ENCODE assay signal across 11 cellular contexts in genomic region chr4:88859191-88859812, GRCh38.
A peak's percentile ranks its signal among the peaks of the same experiment; 100 is the strongest.
DNase-seq lines count a peak whose midpoint lies in the region; ATAC-seq and TF ChIP-seq lines count a peak whose summit lies in the region.
"Had no signal": no experiment of that assay in that cellular context is flagged by ENCODE, and none has a peak within 500 bp of the region (broad histone marks: within the 10 kb centered on the region; RNA-seq: fewer than 3 reads in every experiment).

No MANE protein-coding gene starts in this region.

- H3K27ac Mint-ChIP-seq in naive thymus-derived CD4-positive, alpha-beta T cell: peak overlapping the region in 2 of 9 donors; percentile 6 to 9
- H3K27ac Mint-ChIP-seq: activated CD8-positive, alpha-beta memory T cell treated with anti-CD3 and anti-CD28 coated beads, Interleukin-2, amount 10 ng/mL, durations not matched to agents 7 days and 5 days had no signal

- H3K4ac ChIP-seq in trophoblast cell (ENCODE audit: low read depth, low read length): no peak overlapping the region

- no peak overlapping the region for H2BK12ac ChIP-seq in trophoblast cell (ENCODE audit: low read length)

- H3K4me1 ChIP-seq in MM.1S (ENCODE audit: low read length): peaks cover 16% of the 10 kb centered on the region
- no peaks in the 10 kb centered on the region for H3K4me1 ChIP-seq in naive thymus-derived CD4-positive, alpha-beta T cell (ENCODE audit: control insufficient read depth in 2 of 2, insufficient read depth in 2 of 2, low read length in 2 of 2)
- peaks cover 6 to 28% (median 10%) of the 10 kb centered on the region in 3 donors for H3K4me1 ChIP-seq in gastroesophageal sphincter
- no peaks in the 10 kb centered on the region for H3K4me1 ChIP-seq in trophoblast cell (ENCODE audit: control insufficient read depth in 1 of 2, insufficient read depth in 2 of 2, low read length in 2 of 2)
- no peaks in the 10 kb centered on the region for H3K4me1 ChIP-seq in GM23248 (ENCODE audit: insufficient read depth)

- H3K18ac ChIP-seq in trophoblast cell (ENCODE audit: low read length): no peak overlapping the region

- no peak overlapping the region for H2AK5ac ChIP-seq in trophoblast cell (ENCODE audit: low read length)

- H3K4me3 ChIP-seq in MM.1S (ENCODE audit: low read length) (no peak overlapping the region), gastroesophageal sphincter (no peak overlapping the region), trophoblast cell (ENCODE audit: low read depth, low read length) (no peak overlapping the region), GM23248 (no peak overlapping the region)
- H3K4me3 ChIP-seq in naive thymus-derived CD4-positive, alpha-beta T cell (ENCODE audit: low read length): no peak overlapping the region
- H3K4me3 ChIP-seq: MG63 had no signal

- H3K27me3 ChIP-seq in MM.1S (replicated peaks; ENCODE audit: insufficient read depth, low read length) (no peaks in the 10 kb centered on the region), gastroesophageal sphincter (no peaks in the 10 kb centered on the region), trophoblast cell (ENCODE audit: insufficient read depth, low read length) (no peaks in the 10 kb centered on the region), GM23248 (replicated peaks; ENCODE audit: insufficient read depth) (no peaks in the 10 kb centered on the region)
- no peaks in the 10 kb centered on the region for H3K27me3 ChIP-seq in naive thymus-derived CD4-positive, alpha-beta T cell (ENCODE audit: control insufficient read depth in 2 of 2, insufficient read depth in 2 of 2, low read length in 2 of 2)
- H3K27me3 ChIP-seq: MG63 had no signal

- no peak for TF ChIP-seq EP300 in gastroesophageal sphincter (IDR thresholded peaks at IDR 0.05)

- ATAC-seq in GM18873 (IDR thresholded peaks at IDR 0.05; ENCODE audit: low FRiP score, unreplicated experiment) (peak; percentile 15), HG02588 (IDR thresholded peaks at IDR 0.05; ENCODE audit: unreplicated experiment) (peak; percentile 15), gastroesophageal sphincter (no peak)
- ATAC-seq in naive thymus-derived CD4-positive, alpha-beta T cell: peak; percentile 40
- ATAC-seq: activated CD8-positive, alpha-beta memory T cell treated with anti-CD3 and anti-CD28 coated beads, Interleukin-2, amount 10 ng/mL, durations not matched to agents 7 days and 5 days had no signal

- no peak overlapping the region for H3K4me3 Mint-ChIP-seq in naive thymus-derived CD4-positive, alpha-beta T cell
- H3K4me3 Mint-ChIP-seq: activated CD8-positive, alpha-beta memory T cell treated with anti-CD3 and anti-CD28 coated beads, Interleukin-2, amount 10 ng/mL, durations not matched to agents 7 days and 5 days had no signal

- no peaks in the 10 kb centered on the region for H3K36me3 Mint-ChIP-seq in naive thymus-derived CD4-positive, alpha-beta T cell
- H3K36me3 Mint-ChIP-seq: activated CD8-positive, alpha-beta memory T cell treated with anti-CD3 and anti-CD28 coated beads, Interleukin-2, amount 10 ng/mL, durations not matched to agents 7 days and 5 days had no signal

- H4K8ac ChIP-seq in trophoblast cell (ENCODE audit: low read depth, low read length): no peak overlapping the region

- WGBS in gastroesophageal sphincter (ENCODE audit: low coverage in 1 of 2), 2 donors: 63 to 83% methylated on average over 3 of the region's 3 CpGs
- WGBS in trophoblast cell (ENCODE audit: extremely low coverage, insufficient coverage, insufficient read length): no CpG with 5 or more reads among the region's 3 CpGs
- WGBS in GM23248 (ENCODE audit: low coverage in 1 of 2, low lambda C conversion rate in 2 of 2, missing lambda C conversion rate in 2 of 2), 2 experiments: 76 to 86% methylated on average over 3 of the region's 3 CpGs

- intact Hi-C loops in naive thymus-derived CD4-positive, alpha-beta T cell (cut with micrococcal nuclease): no loop called here

- peaks cover 6% of the 10 kb centered on the region; the same call in 1 of the 2 replicates for H3F3A ChIP-seq in MM.1S (ENCODE audit: insufficient read depth, low read length)
- H3F3A ChIP-seq in GM23248 (ENCODE audit: insufficient read depth): no peaks in the 10 kb centered on the region

- POLR2A ChIA-PET in naive thymus-derived CD4-positive, alpha-beta T cell (lab: Charles Lee): no interaction called here

- H3K4me2 ChIP-seq in MM.1S (ENCODE audit: low read depth, low read length) (peak overlapping the region; percentile 28; the same call in 1 of the 2 replicates), trophoblast cell (ENCODE audit: low read length) (no peak overlapping the region), GM23248 (ENCODE audit: unreplicated experiment) (no peak overlapping the region)

- CTCF ChIA-PET in naive thymus-derived CD4-positive, alpha-beta T cell (lab: Charles Lee): interaction anchor here (1.0 kb wide), 1 partner anchor 105 kb away, joined by 3 read pairs; no protein-coding TSS in a partner anchor

- H4K20me1 ChIP-seq in MM.1S (ENCODE audit: insufficient read depth, low read length): no peaks in the 10 kb centered on the region
- no peaks in the 10 kb centered on the region for H4K20me1 ChIP-seq in GM23248 (ENCODE audit: insufficient read depth)

- H2BK5ac ChIP-seq in trophoblast cell (ENCODE audit: low read depth, low read length, poor library complexity): no peak overlapping the region

- DNase-seq in MM.1S (peak; percentile 9), islet precursor cell (no peak), trophoblast cell (no peak), GM23248 (no peak)
- no peak for DNase-seq in naive thymus-derived CD4-positive, alpha-beta T cell
- DNase-seq: activated CD8-positive, alpha-beta memory T cell treated with anti-CD3 and anti-CD28 coated beads, Interleukin-2, amount 10 ng/mL, durations not matched to agents 7 days and 5 days; central memory CD4-positive, alpha-beta T cell; MG63 had no signal

- peaks cover 0 to 8% (median 0%) of the 10 kb centered on the region in 5 donors for H3K27me3 Mint-ChIP-seq in naive thymus-derived CD4-positive, alpha-beta T cell

- H3K9ac ChIP-seq in MM.1S (ENCODE audit: low read length) (no peak overlapping the region), trophoblast cell (ENCODE audit: low read length) (no peak overlapping the region), GM23248 (no peak overlapping the region)

- no peaks in the 10 kb centered on the region for H3K9me3 Mint-ChIP-seq in naive thymus-derived CD4-positive, alpha-beta T cell

- H3K4me1 Mint-ChIP-seq in naive thymus-derived CD4-positive, alpha-beta T cell: peaks cover 0 to 13% (median 5%) of the 10 kb centered on the region in 7 donors
- H3K4me1 Mint-ChIP-seq: activated CD8-positive, alpha-beta memory T cell treated with anti-CD3 and anti-CD28 coated beads, Interleukin-2, amount 10 ng/mL, durations not matched to agents 7 days and 5 days had no signal

- no peak overlapping the region for H4K12ac ChIP-seq in trophoblast cell (ENCODE audit: low read depth, low read length)

- no peak overlapping the region for H3K14ac ChIP-seq in trophoblast cell (ENCODE audit: low read length)

- no peak overlapping the region for H3K23ac ChIP-seq in trophoblast cell (ENCODE audit: low read length)

- H3K79me2 ChIP-seq in MM.1S (ENCODE audit: low read length): no peaks in the 10 kb centered on the region
- no peaks in the 10 kb centered on the region for H3K79me2 ChIP-seq in trophoblast cell (ENCODE audit: control insufficient read depth, insufficient read depth, low read length, poor library complexity)
- H3K79me2 ChIP-seq in GM23248 (ENCODE audit: insufficient read depth): no peaks in the 10 kb centered on the region

- no peak overlapping the region for H2BK120ac ChIP-seq in trophoblast cell (ENCODE audit: insufficient read depth, low read length, poor library complexity)

- peak overlapping the region; percentile 32; the same call in 1 of the 2 replicates for H3K27ac ChIP-seq in MM.1S (ENCODE audit: low read length)
- no peak overlapping the region for H3K27ac ChIP-seq in naive thymus-derived CD4-positive, alpha-beta T cell (ENCODE audit: low read depth, low read length)
- H3K27ac ChIP-seq in gastroesophageal sphincter: peak overlapping the region in 2 of 4 donors; percentile 11 to 14
- H3K27ac ChIP-seq in trophoblast cell (ENCODE audit: low read depth, low read length): no peak overlapping the region
- no peak overlapping the region for H3K27ac ChIP-seq in GM23248

- H2AFZ ChIP-seq in MM.1S (ENCODE audit: low read length) (peak overlapping the region; percentile 26; the same call in 1 of the 2 replicates), trophoblast cell (ENCODE audit: insufficient read depth, low read length, poor library complexity) (no peak overlapping the region), GM23248 (no peak overlapping the region)

- H4K91ac ChIP-seq in trophoblast cell (ENCODE audit: low read depth, low read length): no peak overlapping the region

- H3K9me3 ChIP-seq in MM.1S (replicated peaks; ENCODE audit: insufficient read depth, low read length) (no peaks in the 10 kb centered on the region), gastroesophageal sphincter (no peaks in the 10 kb centered on the region), trophoblast cell (ENCODE audit: insufficient read depth, low read depth, low read length) (no peaks in the 10 kb centered on the region), GM23248 (ENCODE audit: low read depth) (no peaks in the 10 kb centered on the region)
- H3K9me3 ChIP-seq in naive thymus-derived CD4-positive, alpha-beta T cell (ENCODE audit: control insufficient read depth in 2 of 3, low read length in 3 of 3): no peaks in the 10 kb centered on the region
- H3K9me3 ChIP-seq: MG63 had no signal

- in situ Hi-C loops in GM23248 (cut with MboI): no loop called here

- H3K9me2 ChIP-seq in MM.1S (replicated peaks; ENCODE audit: insufficient read depth, low read length): no peaks in the 10 kb centered on the region
- no peaks in the 10 kb centered on the region; the same call in 1 of the 2 replicates for H3K9me2 ChIP-seq in GM23248 (ENCODE audit: insufficient read depth)

- no peaks in the 10 kb centered on the region for H3K79me1 ChIP-seq in trophoblast cell (ENCODE audit: low read length)

- no peaks in the 10 kb centered on the region for H3K36me3 ChIP-seq in MM.1S (replicated peaks; ENCODE audit: insufficient read depth, low read length)
- no peaks in the 10 kb centered on the region for H3K36me3 ChIP-seq in naive thymus-derived CD4-positive, alpha-beta T cell (ENCODE audit: control insufficient read depth in 2 of 3, insufficient read depth in 3 of 3, low read length in 3 of 3)
- no peaks in the 10 kb centered on the region for H3K36me3 ChIP-seq in gastroesophageal sphincter
- H3K36me3 ChIP-seq in trophoblast cell (ENCODE audit: control insufficient read depth in 1 of 2, insufficient read depth in 2 of 2, low read length in 2 of 2): no peaks in the 10 kb centered on the region
- H3K36me3 ChIP-seq in GM23248 (ENCODE audit: low read depth): no peaks in the 10 kb centered on the region
- H3K36me3 ChIP-seq: MG63 had no signal

- no peak for TF ChIP-seq CTCF in MM.1S (IDR thresholded peaks at IDR 0.05; ENCODE audit: low read length)
- no peak for TF ChIP-seq CTCF in gastroesophageal sphincter (IDR thresholded peaks at IDR 0.05)

- TF ChIP-seq POLR2A in gastroesophageal sphincter (IDR thresholded peaks at IDR 0.05): no peak
